ENCODE assay signal across 8 cellular contexts in genomic region chr1:167937709-167938010, GRCh38. TPM values are rescaled to one million over a fixed set of nuclear protein-coding genes. Genes with fewer than 3 reads are reported as not detected.
DNase-seq lines count a peak whose midpoint lies in the region; ATAC-seq and TF ChIP-seq lines count a peak whose summit lies in the region.

No MANE protein-coding gene starts in this region.

- H3K27ac Mint-ChIP-seq in activated T-cell treated with anti-CD3 and anti-CD28 coated beads, Interleukin-2, amount 50 U/mL, for 72 hours = peak overlapping the region; percentile 96

- WGBS in liver = under 1% methylated on average over 5 of the region's 5 CpGs

- H3K4me1 ChIP-seq in liver (ENCODE audit: control insufficient read depth in 4 of 4, insufficient read depth in 4 of 4, low read length in 3 of 4) (peaks cover 2 to 17% (median 10%) of the 10 kb centered on the region in 4 donors), tibial artery (peaks cover 0 to 63% (median 22%) of the 10 kb centered on the region in 4 donors)

- no peaks in the 10 kb centered on the region for H3K27me3 Mint-ChIP-seq in activated T-cell treated with anti-CD3 and anti-CD28 coated beads, Interleukin-2, amount 50 U/mL, for 72 hours (ENCODE audit: low read depth)

- no peak for DNase-seq in activated T-cell treated with anti-CD3 and anti-CD28 coated beads, Interleukin-2, amount 50 U/mL, for 72 hours
- no peak for DNase-seq in activated T-cell treated with anti-CD3 and anti-CD28 coated beads, Interleukin-2, amount 50 U/mL, for 48 hours
- DNase-seq in astrocyte of the cerebellum (ENCODE audit: low read depth) (no peak), tibial artery (no peak), SKM-1 (lab: John Stamatoyannopoulos, UW; ENCODE audit: unreplicated experiment) (no peak), SIG-M5 treated with dmso at 0.1 percent for 504 hours (lab: John Stamatoyannopoulos, UW; ENCODE audit: unreplicated experiment) (no peak)

- TF ChIP-seq CTCF in astrocyte of the cerebellum (IDR thresholded peaks at IDR 0.05; ENCODE audit: low read depth, low read length, missing control alignments) (no peak), liver (IDR thresholded peaks at IDR 0.05; ENCODE audit: low read depth, low read length, missing input control) (no peak), tibial artery (IDR thresholded peaks at IDR 0.05) (no peak)

- H3K27me3 ChIP-seq in liver (ENCODE audit: control insufficient read depth in 4 of 4, insufficient read depth in 4 of 4, low read length in 3 of 4) (no peaks in the 10 kb centered on the region), tibial artery (no peaks in the 10 kb centered on the region)

- H3K4me1 Mint-ChIP-seq in activated T-cell treated with anti-CD3 and anti-CD28 coated beads, Interleukin-2, amount 50 U/mL, for 72 hours (ENCODE audit: low read depth) = peaks cover 36% of the 10 kb centered on the region

- H3K36me3 Mint-ChIP-seq in activated T-cell treated with anti-CD3 and anti-CD28 coated beads, Interleukin-2, amount 50 U/mL, for 72 hours (ENCODE audit: insufficient read depth in 2 of 2) = peaks cover 5 to 6% of the 10 kb centered on the region in 2 donors

- H3K4me3 ChIP-seq in astrocyte of the cerebellum (ENCODE audit: low read depth, low read length) = peak overlapping the region; percentile 79
- peak overlapping the region; percentile 66 to 94 (median 87) for H3K4me3 ChIP-seq in liver (ENCODE audit: low read depth in 1 of 3, low read length in 3 of 3)
- H3K4me3 ChIP-seq in tibial artery = peak overlapping the region; percentile 92 to 99

- peak overlapping the region; percentile 95 to 99 for H3K27ac ChIP-seq in liver (ENCODE audit: low read depth in 1 of 2, low read length in 2 of 2)
- peak overlapping the region; percentile 99 to 100 for H3K27ac ChIP-seq in tibial artery

- ATAC-seq in activated T-cell treated with anti-CD3 and anti-CD28 coated beads, Interleukin-2, amount 50 U/mL, for 72 hours (replicated peaks in 1 of 2) = no peak
- no peak for ATAC-seq in HG02938 (IDR thresholded peaks at IDR 0.05; ENCODE audit: unreplicated experiment)

- no peaks in the 10 kb centered on the region for H3K9me3 Mint-ChIP-seq in activated T-cell treated with anti-CD3 and anti-CD28 coated beads, Interleukin-2, amount 50 U/mL, for 72 hours

- peak overlapping the region; percentile 88 to 91 for H3K4me3 Mint-ChIP-seq in activated T-cell treated with anti-CD3 and anti-CD28 coated beads, Interleukin-2, amount 50 U/mL, for 72 hours

- peak overlapping the region; percentile 73 to 99 for H3K9ac ChIP-seq in liver (ENCODE audit: low read depth in 1 of 2, low read length in 2 of 2)

- in situ Hi-C loops in astrocyte of the cerebellum (cut with HindIII; ENCODE audit: low sequenced_read_pairs) = no loop called here

- H3K9me3 ChIP-seq in liver (ENCODE audit: control insufficient read depth in 4 of 4, low read length in 3 of 4) (no peaks in the 10 kb centered on the region), tibial artery (no peaks in the 10 kb centered on the region)

- intact Hi-C loops in tibial artery (cut with DNase I; ENCODE audit: low total_unique reads) = loop anchor here (10.0 kb wide), 1 partner anchor 213 kb away; the partner anchor contains the start of gene MPZL1

- no peak for TF ChIP-seq RAD21 in liver (IDR thresholded peaks at IDR 0.05)

- H3K36me3 ChIP-seq in liver (ENCODE audit: control insufficient read depth in 4 of 4, insufficient read depth in 3 of 4, low read depth in 1 of 4, low read length in 3 of 4) (no peaks in the 10 kb centered on the region), tibial artery (no peaks in the 10 kb centered on the region)

TF ChIP-seq in liver, 16 proteins besides CTCF, POLR2A, EP300 and RAD21:
- TF ChIP-seq TAF1 (conservative IDR thresholded peaks at IDR 0.05) (peak; percentile 44), YY1 (IDR thresholded peaks at IDR 0.05) (peak; percentile 16), MAX (IDR thresholded peaks at IDR 0.05) (no peak), HNF4A (conservative IDR thresholded peaks at IDR 0.05) (no peak)

RNA-seq across cellular contexts. Expression of gene MPC2, which starts 0.8 kb away (rescaled TPM):
- 10 to 100 TPM; 66.3 to 71.6 TPM for total RNA-seq in activated T-cell treated with anti-CD3 and anti-CD28 coated beads, Interleukin-2, amount 50 U/mL, for 72 hours
- 100 to 1,000 TPM in 1 of 2 donors, 10 to 100 TPM in 1; 78.8 to 118 TPM for total RNA-seq in liver
- 100 to 1,000 TPM; 137 to 369 TPM for polyA plus RNA-seq in liver

RNA-seq across cellular contexts. Expression of gene DCAF6, which starts 1.2 kb away (rescaled TPM):
- 10 to 100 TPM; 33.2 to 35.0 TPM for total RNA-seq in activated T-cell treated with anti-CD3 and anti-CD28 coated beads, Interleukin-2, amount 50 U/mL, for 72 hours
- 100 to 1,000 TPM in 1 of 2 donors, 10 to 100 TPM in 1; 77.6 to 105 TPM for total RNA-seq in liver
- 10 to 100 TPM; 33.5 to 64.5 TPM for polyA plus RNA-seq in liver

RNA-seq across cellular contexts. Expression of gene ADCY10, which starts 23.7 kb away (rescaled TPM):
- under 1 TPM; 0.07 to 0.12 TPM for total RNA-seq in activated T-cell treated with anti-CD3 and anti-CD28 coated beads, Interleukin-2, amount 50 U/mL, for 72 hours
- 1 to 10 TPM in 1 of 2 donors, under 1 TPM in 1; 0.89 to 4.7 TPM for total RNA-seq in liver
- 1 to 10 TPM; 2.2 to 2.4 TPM for polyA plus RNA-seq in liver
